16 cellular contexts compared by ENCODE assay signal in the genomic region with DNA sequence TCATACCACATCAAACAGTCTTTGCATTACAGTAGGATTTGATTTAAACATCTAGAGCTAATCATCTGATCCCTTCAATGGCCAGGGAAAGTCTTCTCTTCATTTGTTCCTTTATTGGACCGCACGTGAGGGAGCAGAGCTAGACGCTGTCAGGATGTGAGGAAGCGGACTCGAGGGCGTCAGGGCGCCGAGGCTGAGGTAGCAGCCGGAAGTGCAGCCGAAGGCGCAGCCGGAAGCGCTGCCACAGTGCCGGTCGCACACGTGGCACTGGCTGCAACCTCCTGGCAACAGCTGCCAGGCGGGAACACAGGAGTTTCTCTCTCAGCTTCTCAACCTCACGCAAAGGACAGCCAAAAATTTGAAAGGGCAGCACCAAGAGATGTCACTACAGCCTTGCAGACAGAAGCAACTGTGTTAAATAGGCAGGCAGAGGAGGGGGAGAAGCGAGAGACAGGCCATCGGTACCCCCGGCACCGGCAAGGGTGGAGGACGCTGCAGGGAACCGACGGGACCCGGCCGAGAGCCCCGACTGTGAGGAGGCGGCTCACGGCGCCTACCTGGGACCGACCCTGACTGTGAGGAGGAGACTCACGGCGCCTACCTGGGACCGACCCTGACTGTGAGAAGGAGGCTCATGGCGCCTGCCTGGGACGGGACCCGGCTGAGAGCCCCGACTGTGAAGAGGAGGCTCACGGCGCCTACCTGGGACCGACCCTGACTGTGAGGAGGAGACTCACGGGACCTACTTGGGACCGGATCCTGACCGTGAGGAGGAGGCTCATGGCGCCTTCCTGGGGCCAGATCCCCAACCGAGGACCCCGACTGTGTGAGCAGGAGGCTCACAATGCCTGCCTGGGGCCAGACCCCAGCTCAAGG. TPM values are rescaled to one million over a fixed set of nuclear protein-coding genes. Genes with fewer than 3 reads are reported as not detected.
A peak's percentile ranks its signal among the peaks of the same experiment; 100 is the strongest.
DNase-seq lines count a peak whose midpoint lies in the region; ATAC-seq, FAIRE-seq and TF ChIP-seq lines count a peak whose summit lies in the region.
"Had no signal": no experiment of that assay in that cellular context is flagged by ENCODE, and none has a peak within 500 bp of the region (broad histone marks: within the 10 kb centered on the region; RNA-seq: fewer than 3 reads in every experiment).

No MANE protein-coding gene starts in this region.

- intact Hi-C loops in cardiac septum (cut with DNase I) = no loop called here
- intact Hi-C loops in HepG2 (cut with micrococcal nuclease; ENCODE audit: unreplicated experiment) = no loop called here

- peak overlapping the region; percentile 26 for H3K27ac Mint-ChIP-seq in T-helper 2 cell treated with Interferon-gamma antibody and Interleukin-4, amounts not matched to agents 5 μg/mL and 100 μg/mL, for 36 hours

- POLR2A ChIA-PET in HepG2 (lab: Yijun Ruan, JAX) = no interaction called here

- H3K36me3 ChIP-seq in right atrium auricular region = no peaks in the 10 kb centered on the region
- H3K36me3 ChIP-seq in HepG2 (replicated peaks in 1 of 2; ENCODE audit: control insufficient read depth in 1 of 2, insufficient read depth in 2 of 2, low read length in 2 of 2) = no peaks in the 10 kb centered on the region
- H3K36me3 ChIP-seq: left lung had no signal

- no peak overlapping the region for H3K4me3 ChIP-seq in right atrium auricular region
- no peak overlapping the region for H3K4me3 ChIP-seq in HepG2 (replicated peaks in 1 of 3; ENCODE audit: insufficient read depth in 1 of 3, low read depth in 2 of 3, low read length in 3 of 3)
- H3K4me3 ChIP-seq: left lung had no signal

- no TSS peak for BruUV-seq in HepG2 (replicated peaks; lab: Mats Ljungman, UMichigan)

- H3K9me3 Mint-ChIP-seq in T-helper 2 cell treated with Interferon-gamma antibody and Interleukin-4, amounts not matched to agents 5 μg/mL and 100 μg/mL, for 36 hours = no peaks in the 10 kb centered on the region

- H3K27ac ChIP-seq in right atrium auricular region = no peak overlapping the region
- H3K27ac ChIP-seq in HepG2 (ENCODE audit: extremely low read length, insufficient read depth, low read length) = no peak overlapping the region
- H3K27ac ChIP-seq: KMS-11, left lung had no signal

- in situ Hi-C loops in HepG2 (cut with HindIII; ENCODE audit: extremely low pct_ligation_motif_present, low pct_unique_long_range_greater_than_20kb) = no loop called here

- no peak for TF ChIP-seq POLR2A in HepG2 (IDR thresholded peaks at IDR 0.05; ENCODE audit: insufficient read depth in 1 of 2, low read depth in 2 of 2, low read length in 2 of 2)

- ATAC-seq in HepG2 (no peak; the same call in 2 of the 3 replicates), GM19328 (IDR thresholded peaks at IDR 0.05; ENCODE audit: unreplicated experiment) (no peak)
- ATAC-seq: left lung had no signal

- peaks cover 5% of the 10 kb centered on the region for H3K4me1 Mint-ChIP-seq in T-helper 2 cell treated with Interferon-gamma antibody and Interleukin-4, amounts not matched to agents 5 μg/mL and 100 μg/mL, for 36 hours (ENCODE audit: low read depth)

- H3K27me3 ChIP-seq in right atrium auricular region (no peaks in the 10 kb centered on the region), HepG2 (ENCODE audit: control insufficient read depth in 1 of 2, insufficient read depth in 2 of 2, low read length in 2 of 2) (peaks cover 4 to 79% of the 10 kb centered on the region in 2 experiments; a peak in 4 of 5 replicates)

- CTCF ChIA-PET in HepG2 (lab: Yijun Ruan, JAX; ENCODE audit: low intra/inter-chr PET ratio, low total read pairs) = no interaction called here

- H2AFZ ChIP-seq in HepG2 (ENCODE audit: low read length) = no peak overlapping the region

- no peak overlapping the region for H3K9ac ChIP-seq in HepG2 (ENCODE audit: insufficient read depth, low read depth, low read length)
- H3K9ac ChIP-seq: KMS-11, SK-N-SH had no signal

- DNase-seq in cardiac septum (ENCODE audit: low spot score) (peak; percentile 43), right atrium auricular region (ENCODE audit: low spot score) (no peak), HepG2 (ENCODE audit: low spot score) (no peak), D341Med (ENCODE audit: low spot score) (no peak), NOMO-1 (lab: John Stamatoyannopoulos, UW; ENCODE audit: unreplicated experiment in 2 of 2) (no peak)
- DNase-seq in T-helper 2 cell treated with Interferon-gamma antibody and Interleukin-4, amounts not matched to agents 5 μg/mL and 100 μg/mL, for 36 hours (ENCODE audit: low spot score) = no peak
- peak; percentile 16 to 40 for DNase-seq in stimulated activated CD4-positive, alpha-beta T cell treated with anti-CD3 and anti-CD28 coated beads, Interleukin-4, amount 100 ng/mL, for 4 hours
- DNase-seq: anterior cingulate cortex, DMS79 treated with DMSO at 0.1 percent for 48 hours, NCI-H1417, NCI-H226, SK-N-SH had no signal

- TF ChIP-seq CTCF in right atrium auricular region (IDR thresholded peaks at IDR 0.05) (no peak), HepG2 (CRISPR knock-in tag; IDR thresholded peaks at IDR 0.05) (no peak)

- peaks cover 38% of the 10 kb centered on the region for H3K27me3 Mint-ChIP-seq in T-helper 2 cell treated with Interferon-gamma antibody and Interleukin-4, amounts not matched to agents 5 μg/mL and 100 μg/mL, for 36 hours (ENCODE audit: low read depth)

- no peak for TF ChIP-seq RAD21 in HepG2 (CRISPR knock-in tag; IDR thresholded peaks at IDR 0.05)

- H3K79me2 ChIP-seq in HepG2 (ENCODE audit: insufficient read depth, low read length) = no peaks in the 10 kb centered on the region

- no peak overlapping the region for H3K4me2 ChIP-seq in HepG2 (ENCODE audit: low read depth, low read length)
- H3K4me2 ChIP-seq: KMS-11, SK-N-SH had no signal

- peaks cover 2% of the 10 kb centered on the region for H3K36me3 Mint-ChIP-seq in T-helper 2 cell treated with Interferon-gamma antibody and Interleukin-4, amounts not matched to agents 5 μg/mL and 100 μg/mL, for 36 hours (ENCODE audit: low read depth)

- no peak for TF ChIP-seq EP300 in HepG2 (IDR thresholded peaks at IDR 0.05; ENCODE audit: low read depth in 2 of 2, low read length in 2 of 2)
- TF ChIP-seq EP300 in HepG2 (CRISPR knock-in tag; IDR thresholded peaks at IDR 0.05; ENCODE audit: borderline replicate concordance) = no peak

- H3K4me1 ChIP-seq in right atrium auricular region (peaks cover 0 to 22% of the 10 kb centered on the region in 2 donors), HepG2 (ENCODE audit: insufficient read depth, low read length) (no peaks in the 10 kb centered on the region)
- H3K4me1 ChIP-seq: left lung had no signal

- no peaks in the 10 kb centered on the region for H4K20me1 ChIP-seq in HepG2 (ENCODE audit: insufficient read depth, low read length)

- WGBS in HepG2 (ENCODE audit: low lambda C conversion rate) = 65% methylated on average over 23 of the region's 48 CpGs

- H3K4me3 Mint-ChIP-seq in T-helper 2 cell treated with Interferon-gamma antibody and Interleukin-4, amounts not matched to agents 5 μg/mL and 100 μg/mL, for 36 hours = peak overlapping the region; percentile 23

- FAIRE-seq in HepG2 (lab: Jason Lieb, UNC) = no peak

- no peaks in the 10 kb centered on the region for H3K9me3 ChIP-seq in right atrium auricular region
- H3K9me3 ChIP-seq in HepG2 (ENCODE audit: low read length) = no peaks in the 10 kb centered on the region
- H3K9me3 ChIP-seq: left lung had no signal

TF ChIP-seq in HepG2, 621 proteins besides CTCF, POLR2A, EP300 and RAD21 (continues in another document):
- TF ChIP-seq, protein P1, sequence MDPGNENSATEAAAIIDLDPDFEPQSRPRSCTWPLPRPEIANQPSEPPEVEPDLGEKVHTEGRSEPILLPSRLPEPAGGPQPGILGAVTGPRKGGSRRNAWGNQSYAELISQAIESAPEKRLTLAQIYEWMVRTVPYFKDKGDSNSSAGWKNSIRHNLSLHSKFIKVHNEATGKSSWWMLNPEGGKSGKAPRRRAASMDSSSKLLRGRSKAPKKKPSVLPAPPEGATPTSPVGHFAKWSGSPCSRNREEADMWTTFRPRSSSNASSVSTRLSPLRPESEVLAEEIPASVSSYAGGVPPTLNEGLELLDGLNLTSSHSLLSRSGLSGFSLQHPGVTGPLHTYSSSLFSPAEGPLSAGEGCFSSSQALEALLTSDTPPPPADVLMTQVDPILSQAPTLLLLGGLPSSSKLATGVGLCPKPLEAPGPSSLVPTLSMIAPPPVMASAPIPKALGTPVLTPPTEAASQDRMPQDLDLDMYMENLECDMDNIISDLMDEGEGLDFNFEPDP (CRISPR knock-in tag; conservative IDR thresholded peaks at IDR 0.05) = 0 out of 2 replicates have a peak, but pooled peaks have one; percentile 43

RNA-seq across cellular contexts. Expression of a gene that starts 32.3 kb away (rescaled TPM):
- total RNA-seq in cardiac septum = 23.2 TPM
- total RNA-seq in right atrium auricular region = 10 to 100 TPM in 1 of 2 donors, 1 to 10 TPM in 1; 3.8 to 13.4 TPM
- total RNA-seq in HepG2 (2016; rRNA removed; fragmentation: Illumina TruSeq; extraction: Trizol) = not detected in 2 replicates
- not detected in 2 replicates for total RNA-seq in HepG2 (2016; cell fraction: cytosol; rRNA removed; fragmentation: Illumina TruSeq; extraction: Trizol; ENCODE audit: low read depth)
- not detected in 2 replicates for total RNA-seq in HepG2 (2016; cell fraction: insoluble cytoplasmic fraction; rRNA removed; fragmentation: Illumina TruSeq; extraction: Trizol)
- total RNA-seq in HepG2 (2016; cell fraction: membrane; rRNA removed; fragmentation: Illumina TruSeq; extraction: Trizol) = not detected in 2 replicates
- not detected in 2 replicates for total RNA-seq in HepG2 (2016; cell fraction: nucleus; rRNA removed; fragmentation: Illumina TruSeq; extraction: Trizol)
- not detected in 2 replicates for polyA plus RNA-seq in HepG2 (2011; rRNA removed)
- not detected in 2 replicates for polyA plus RNA-seq in HepG2 (2011; cell fraction: cytosol; rRNA removed)
- not detected in 2 replicates for polyA plus RNA-seq in HepG2 (2011; cell fraction: nucleus; rRNA removed)
- not detected in 2 replicates for polyA plus RNA-seq in HepG2 (2012)
- not detected in 2 replicates for polyA plus RNA-seq in HepG2 (2016; cell fraction: cytosol; fragmentation: Illumina TruSeq; extraction: Trizol; ENCODE audit: low read depth)
- polyA plus RNA-seq in HepG2 (2016; cell fraction: insoluble cytoplasmic fraction; fragmentation: Illumina TruSeq; extraction: Trizol; ENCODE audit: low read depth) = not detected in 2 replicates
- not detected in 2 replicates for polyA plus RNA-seq in HepG2 (2016; cell fraction: membrane; fragmentation: Illumina TruSeq; extraction: Trizol; ENCODE audit: low read depth)
- polyA plus RNA-seq in HepG2 (2016; cell fraction: nucleus; fragmentation: Illumina TruSeq; extraction: Trizol; ENCODE audit: insufficient read depth, low read depth) = not detected in 2 replicates
- 19.5 TPM in 1 of 2 replicates, not detected in the other for polyA minus RNA-seq in HepG2 (2011; rRNA and poly(A)+ RNA removed; ENCODE audit: low replicate concordance)
- polyA minus RNA-seq in HepG2 (2011; cell fraction: cytosol; rRNA and poly(A)+ RNA removed) = not detected in 2 replicates
- 0.13 TPM in 1 of 2 replicates, not detected in the other for polyA minus RNA-seq in HepG2 (2011; cell fraction: nucleus; rRNA and poly(A)+ RNA removed)
- total RNA-seq: dermis microvascular lymphatic vessel endothelial cell had no signal
- polyA plus RNA-seq: SK-N-SH had no signal

Comparison
In these comparisons a context has a peak if more than half of its experiments do, and no peak if none do; other contexts are left out.
1. DNase-seq: peak in cardiac septum (single experiment) and stimulated activated CD4-positive, alpha-beta T cell treated with anti-CD3 and anti-CD28 coated beads, Interleukin-4, amount 100 ng/mL, for 4 hours (2 of 2); none in right atrium auricular region (single experiment), T-helper 2 cell treated with Interferon-gamma antibody and Interleukin-4, amounts not matched to agents 5 μg/mL and 100 μg/mL, for 36 hours (single experiment), HepG2 (single experiment), D341Med (single experiment) and NOMO-1 (0 of 2).